2 cellular contexts compared by ENCODE assay signal in genomic region chr6:44219053-44219814, GRCh38.
TF ChIP-seq lines count a peak whose summit lies in the region.

No MANE protein-coding gene starts in this region.

TF ChIP-seq in GM23338, 12 proteins besides CTCF, POLR2A, EP300 and RAD21 (continued from another document):
- TF ChIP-seq, protein P1, sequence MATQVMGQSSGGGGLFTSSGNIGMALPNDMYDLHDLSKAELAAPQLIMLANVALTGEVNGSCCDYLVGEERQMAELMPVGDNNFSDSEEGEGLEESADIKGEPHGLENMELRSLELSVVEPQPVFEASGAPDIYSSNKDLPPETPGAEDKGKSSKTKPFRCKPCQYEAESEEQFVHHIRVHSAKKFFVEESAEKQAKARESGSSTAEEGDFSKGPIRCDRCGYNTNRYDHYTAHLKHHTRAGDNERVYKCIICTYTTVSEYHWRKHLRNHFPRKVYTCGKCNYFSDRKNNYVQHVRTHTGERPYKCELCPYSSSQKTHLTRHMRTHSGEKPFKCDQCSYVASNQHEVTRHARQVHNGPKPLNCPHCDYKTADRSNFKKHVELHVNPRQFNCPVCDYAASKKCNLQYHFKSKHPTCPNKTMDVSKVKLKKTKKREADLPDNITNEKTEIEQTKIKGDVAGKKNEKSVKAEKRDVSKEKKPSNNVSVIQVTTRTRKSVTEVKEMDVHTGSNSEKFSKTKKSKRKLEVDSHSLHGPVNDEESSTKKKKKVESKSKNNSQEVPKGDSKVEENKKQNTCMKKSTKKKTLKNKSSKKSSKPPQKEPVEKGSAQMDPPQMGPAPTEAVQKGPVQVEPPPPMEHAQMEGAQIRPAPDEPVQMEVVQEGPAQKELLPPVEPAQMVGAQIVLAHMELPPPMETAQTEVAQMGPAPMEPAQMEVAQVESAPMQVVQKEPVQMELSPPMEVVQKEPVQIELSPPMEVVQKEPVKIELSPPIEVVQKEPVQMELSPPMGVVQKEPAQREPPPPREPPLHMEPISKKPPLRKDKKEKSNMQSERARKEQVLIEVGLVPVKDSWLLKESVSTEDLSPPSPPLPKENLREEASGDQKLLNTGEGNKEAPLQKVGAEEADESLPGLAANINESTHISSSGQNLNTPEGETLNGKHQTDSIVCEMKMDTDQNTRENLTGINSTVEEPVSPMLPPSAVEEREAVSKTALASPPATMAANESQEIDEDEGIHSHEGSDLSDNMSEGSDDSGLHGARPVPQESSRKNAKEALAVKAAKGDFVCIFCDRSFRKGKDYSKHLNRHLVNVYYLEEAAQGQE (IDR thresholded peaks at IDR 0.05; ENCODE audit: unreplicated experiment) = no peak
- TF ChIP-seq EZH2 (IDR thresholded peaks at IDR 0.05; ENCODE audit: low read depth, unreplicated experiment) = no peak
- TF ChIP-seq EZH2phosphoT487 (IDR thresholded peaks at IDR 0.05; ENCODE audit: unreplicated experiment) = no peak
- no peak for TF ChIP-seq JUNB (IDR thresholded peaks at IDR 0.05; ENCODE audit: unreplicated experiment)
- peak; percentile 61 for TF ChIP-seq POLR2AphosphoS5 (IDR thresholded peaks at IDR 0.05; ENCODE audit: low read depth)
- no peak; the same call in 1 of the 2 replicates for TF ChIP-seq NANOG (IDR thresholded peaks at IDR 0.05; ENCODE audit: borderline replicate concordance)
- no peak for TF ChIP-seq ZNF331 (CRISPR knock-in tag; IDR thresholded peaks at IDR 0.05; ENCODE audit: low read depth)
- TF ChIP-seq ZNF114 (CRISPR knock-in tag; IDR thresholded peaks at IDR 0.05) = no peak
- no peak for TF ChIP-seq ETS1 (IDR thresholded peaks at IDR 0.05)
- no peak for TF ChIP-seq ZNF462 (CRISPR knock-in tag; IDR thresholded peaks at IDR 0.05)
TF ChIP-seq in GM23338: peak in this region for 2.

TF ChIP-seq in WTC11, 78 proteins besides CTCF, POLR2A, EP300 and RAD21 (continued from another document):
- TF ChIP-seq NFE2L1 (CRISPR knock-in tag; IDR thresholded peaks at IDR 0.05) (no peak; the same call in 1 of the 2 replicates), E2F1 (CRISPR knock-in tag; IDR thresholded peaks at IDR 0.05) (0 out of 2 replicates have a peak, but pooled peaks have one; percentile 76), RELA (CRISPR knock-in tag; IDR thresholded peaks at IDR 0.05; ENCODE audit: borderline replicate concordance) (no peak), IRF2 (CRISPR knock-in tag; IDR thresholded peaks at IDR 0.05; ENCODE audit: borderline replicate concordance, low read depth) (no peak), GABPB1 (CRISPR knock-in tag; IDR thresholded peaks at IDR 0.05) (0 out of 2 replicates have a peak, but pooled peaks have one; percentile 26), ATF1 (CRISPR knock-in tag; IDR thresholded peaks at IDR 0.05) (no peak), SP1 (CRISPR knock-in tag; conservative IDR thresholded peaks at IDR 0.05) (peak; percentile 83), ZNF232 (CRISPR knock-in tag; IDR thresholded peaks at IDR 0.05) (no peak), ZNF263 (CRISPR knock-in tag; IDR thresholded peaks at IDR 0.05; ENCODE audit: low read depth) (no peak), AR (CRISPR knock-in tag; IDR thresholded peaks at IDR 0.05) (no peak), ZBTB21 (CRISPR knock-in tag; IDR thresholded peaks at IDR 0.05; ENCODE audit: borderline replicate concordance) (no peak), TEAD1 (CRISPR knock-in tag; IDR thresholded peaks at IDR 0.05) (peak; percentile 40; the same call in 1 of the 2 replicates), PRDM15 (CRISPR knock-in tag; IDR thresholded peaks at IDR 0.05) (no peak), MAX (CRISPR knock-in tag; IDR thresholded peaks at IDR 0.05) (peak; percentile 87), EMX1 (CRISPR knock-in tag; IDR thresholded peaks at IDR 0.05) (no peak), MYBL2 (CRISPR knock-in tag; IDR thresholded peaks at IDR 0.05) (peak; percentile 68; the same call in 1 of the 2 replicates), NFATC4 (CRISPR knock-in tag; IDR thresholded peaks at IDR 0.05) (no peak), CREM (CRISPR knock-in tag; IDR thresholded peaks at IDR 0.05) (peak; percentile 52; the same call in 1 of the 2 replicates), ETV6 (CRISPR knock-in tag; IDR thresholded peaks at IDR 0.05) (0 out of 2 replicates have a peak, but pooled peaks have one; percentile 50), FOXP1 (CRISPR knock-in tag; IDR thresholded peaks at IDR 0.05; ENCODE audit: borderline replicate concordance) (peak; percentile 67), MLX (CRISPR knock-in tag; IDR thresholded peaks at IDR 0.05) (no peak), FOXK1 (CRISPR knock-in tag; IDR thresholded peaks at IDR 0.05) (peak; percentile 30), ZNF317 (CRISPR knock-in tag; IDR thresholded peaks at IDR 0.05; ENCODE audit: borderline replicate concordance, low read depth) (0 out of 2 replicates have a peak, but pooled peaks have one; percentile 20), ZNF423 (CRISPR knock-in tag; IDR thresholded peaks at IDR 0.05) (peak; percentile 61; the same call in 1 of the 2 replicates), ESRRA (CRISPR knock-in tag; IDR thresholded peaks at IDR 0.05; ENCODE audit: borderline replicate concordance) (0 out of 2 replicates have a peak, but pooled peaks have one; percentile 26), CREB1 (CRISPR knock-in tag; IDR thresholded peaks at IDR 0.05) (0 out of 2 replicates have a peak, but pooled peaks have one; percentile 49), E2F5 (CRISPR knock-in tag; IDR thresholded peaks at IDR 0.05) (peak; percentile 76; the same call in 1 of the 2 replicates)
- TF ChIP-seq, protein P2, sequence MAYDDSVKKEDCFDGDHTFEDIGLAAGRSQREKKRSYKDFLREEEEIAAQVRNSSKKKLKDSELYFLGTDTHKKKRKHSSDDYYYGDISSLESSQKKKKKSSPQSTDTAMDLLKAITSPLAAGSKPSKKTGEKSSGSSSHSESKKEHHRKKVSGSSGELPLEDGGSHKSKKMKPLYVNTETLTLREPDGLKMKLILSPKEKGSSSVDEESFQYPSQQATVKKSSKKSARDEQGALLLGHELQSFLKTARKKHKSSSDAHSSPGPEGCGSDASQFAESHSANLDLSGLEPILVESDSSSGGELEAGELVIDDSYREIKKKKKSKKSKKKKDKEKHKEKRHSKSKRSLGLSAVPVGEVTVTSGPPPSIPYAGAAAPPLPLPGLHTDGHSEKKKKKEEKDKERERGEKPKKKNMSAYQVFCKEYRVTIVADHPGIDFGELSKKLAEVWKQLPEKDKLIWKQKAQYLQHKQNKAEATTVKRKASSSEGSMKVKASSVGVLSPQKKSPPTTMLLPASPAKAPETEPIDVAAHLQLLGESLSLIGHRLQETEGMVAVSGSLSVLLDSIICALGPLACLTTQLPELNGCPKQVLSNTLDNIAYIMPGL (CRISPR knock-in tag; IDR thresholded peaks at IDR 0.05) = peak; percentile 17; the same call in 1 of the 2 replicates
- TF ChIP-seq, protein P3, sequence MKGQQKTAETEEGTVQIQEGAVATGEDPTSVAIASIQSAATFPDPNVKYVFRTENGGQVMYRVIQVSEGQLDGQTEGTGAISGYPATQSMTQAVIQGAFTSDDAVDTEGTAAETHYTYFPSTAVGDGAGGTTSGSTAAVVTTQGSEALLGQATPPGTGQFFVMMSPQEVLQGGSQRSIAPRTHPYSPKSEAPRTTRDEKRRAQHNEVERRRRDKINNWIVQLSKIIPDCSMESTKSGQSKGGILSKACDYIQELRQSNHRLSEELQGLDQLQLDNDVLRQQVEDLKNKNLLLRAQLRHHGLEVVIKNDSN (CRISPR knock-in tag; IDR thresholded peaks at IDR 0.05) = peak; percentile 21; the same call in 1 of the 2 replicates
- TF ChIP-seq, protein P4, sequence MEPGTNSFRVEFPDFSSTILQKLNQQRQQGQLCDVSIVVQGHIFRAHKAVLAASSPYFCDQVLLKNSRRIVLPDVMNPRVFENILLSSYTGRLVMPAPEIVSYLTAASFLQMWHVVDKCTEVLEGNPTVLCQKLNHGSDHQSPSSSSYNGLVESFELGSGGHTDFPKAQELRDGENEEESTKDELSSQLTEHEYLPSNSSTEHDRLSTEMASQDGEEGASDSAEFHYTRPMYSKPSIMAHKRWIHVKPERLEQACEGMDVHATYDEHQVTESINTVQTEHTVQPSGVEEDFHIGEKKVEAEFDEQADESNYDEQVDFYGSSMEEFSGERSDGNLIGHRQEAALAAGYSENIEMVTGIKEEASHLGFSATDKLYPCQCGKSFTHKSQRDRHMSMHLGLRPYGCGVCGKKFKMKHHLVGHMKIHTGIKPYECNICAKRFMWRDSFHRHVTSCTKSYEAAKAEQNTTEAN (CRISPR knock-in tag; IDR thresholded peaks at IDR 0.05) = peak; percentile 47; the same call in 1 of the 2 replicates
TF ChIP-seq in WTC11: peak in this region for 19.
